ENCODE assay signal across 1 cellular context in the genomic region with DNA sequence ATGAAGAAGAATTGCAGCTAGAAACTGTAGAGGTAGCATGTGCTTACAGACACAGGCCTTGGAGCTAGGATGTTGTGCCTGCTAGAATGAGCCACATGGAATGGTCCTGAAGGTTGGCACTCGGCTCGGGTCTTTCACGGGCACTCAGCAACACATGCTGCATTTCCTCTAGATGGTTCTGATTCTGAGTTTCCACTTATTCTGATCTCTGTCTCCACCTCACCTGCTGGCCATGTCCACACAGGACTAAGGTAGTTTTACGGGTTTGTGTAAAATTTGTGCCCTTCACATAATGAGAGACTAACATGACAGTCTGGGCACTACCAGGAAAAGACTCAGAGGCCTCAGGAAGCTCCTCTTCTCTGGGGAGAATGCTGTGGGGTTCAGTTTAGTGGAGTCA.
TF ChIP-seq lines count a peak whose summit lies in the region.

No MANE protein-coding gene starts in this region.

TF ChIP-seq in GM23338, 12 proteins besides CTCF, POLR2A, EP300 and RAD21 (continued from another document):
- TF ChIP-seq, protein P1, sequence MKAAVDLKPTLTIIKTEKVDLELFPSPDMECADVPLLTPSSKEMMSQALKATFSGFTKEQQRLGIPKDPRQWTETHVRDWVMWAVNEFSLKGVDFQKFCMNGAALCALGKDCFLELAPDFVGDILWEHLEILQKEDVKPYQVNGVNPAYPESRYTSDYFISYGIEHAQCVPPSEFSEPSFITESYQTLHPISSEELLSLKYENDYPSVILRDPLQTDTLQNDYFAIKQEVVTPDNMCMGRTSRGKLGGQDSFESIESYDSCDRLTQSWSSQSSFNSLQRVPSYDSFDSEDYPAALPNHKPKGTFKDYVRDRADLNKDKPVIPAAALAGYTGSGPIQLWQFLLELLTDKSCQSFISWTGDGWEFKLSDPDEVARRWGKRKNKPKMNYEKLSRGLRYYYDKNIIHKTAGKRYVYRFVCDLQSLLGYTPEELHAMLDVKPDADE (IDR thresholded peaks at IDR 0.05), result no peak
